In genomic region chr10:61050120-61050745, GRCh38 we compare ENCODE assay signal across 3 cellular contexts.
TF ChIP-seq lines count a peak whose summit lies in the region.

No MANE protein-coding gene starts in this region.

TF ChIP-seq in A549, 52 proteins besides CTCF, POLR2A, EP300 and RAD21:
- TF ChIP-seq MAFK (IDR thresholded peaks at IDR 0.05; ENCODE audit: partially characterized antibody): peak; percentile 64
- no peak for TF ChIP-seq CBX2 (IDR thresholded peaks at IDR 0.05; ENCODE audit: borderline replicate concordance, low read depth)

TF ChIP-seq in IMR-90, 13 proteins besides CTCF, POLR2A, EP300 and RAD21:
- no peak for TF ChIP-seq CHD1 (IDR thresholded peaks at IDR 0.05; ENCODE audit: low read depth, low read length)
- TF ChIP-seq CEBPB (IDR thresholded peaks at IDR 0.05; ENCODE audit: low read depth, low read length): no peak
- no peak for TF ChIP-seq ELK1 (IDR thresholded peaks at IDR 0.05; ENCODE audit: borderline replicate concordance, low read depth, low read length)
- peak; percentile 75 for TF ChIP-seq MAFK (IDR thresholded peaks at IDR 0.05; ENCODE audit: low read depth, low read length)
- TF ChIP-seq FOS (IDR thresholded peaks at IDR 0.05; ENCODE audit: low read depth, low read length): no peak
- no peak for TF ChIP-seq MAZ (IDR thresholded peaks at IDR 0.05; ENCODE audit: borderline replicate concordance, low read depth, low read length)
- TF ChIP-seq MXI1 (IDR thresholded peaks at IDR 0.05; ENCODE audit: borderline replicate concordance, low read depth, low read length): no peak
- no peak for TF ChIP-seq RCOR1 (IDR thresholded peaks at IDR 0.05; ENCODE audit: insufficient replicate concordance, low read length)
TF ChIP-seq in IMR-90: peak in this region for 1.

TF ChIP-seq in H1, 55 proteins besides CTCF, POLR2A, EP300 and RAD21:
- TF ChIP-seq MAFK (IDR thresholded peaks at IDR 0.05; ENCODE audit: low read depth, low read length): 0 out of 2 replicates have a peak, but pooled peaks have one; percentile 6
- TF ChIP-seq TAF1 (IDR thresholded peaks at IDR 0.05; ENCODE audit: low read depth, low read length): no peak
- no peak for TF ChIP-seq EGR1 (IDR thresholded peaks at IDR 0.05; ENCODE audit: borderline replicate concordance, low read depth, low read length)
- TF ChIP-seq TCF12 (IDR thresholded peaks at IDR 0.05; ENCODE audit: low read depth, low read length): no peak
